12 cellular contexts compared by ENCODE assay signal in the genomic region with DNA sequence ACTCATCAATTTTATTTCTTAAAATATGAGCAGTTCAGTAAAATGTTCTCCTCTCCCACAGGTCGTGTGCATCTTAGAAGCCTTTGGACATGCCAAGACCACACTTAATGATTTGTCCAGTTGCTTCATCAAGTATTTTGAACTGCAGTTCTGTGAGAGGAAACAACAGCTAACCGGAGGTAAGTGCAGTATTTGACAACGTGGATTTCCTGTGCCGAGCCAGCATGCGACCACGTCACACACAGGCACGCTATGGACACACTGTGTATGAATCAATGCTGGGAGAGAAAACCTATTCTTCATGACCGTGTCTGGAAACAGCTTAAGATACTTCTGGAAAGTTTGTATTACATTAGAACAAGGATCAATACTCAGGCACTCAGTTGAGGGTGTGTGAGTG.
DNase-seq lines count a peak whose midpoint lies in the region; ATAC-seq and TF ChIP-seq lines count a peak whose summit lies in the region.
"Had no signal": no experiment of that assay in that cellular context is flagged by ENCODE, and none has a peak within 500 bp of the region (broad histone marks: within the 10 kb centered on the region; RNA-seq: fewer than 3 reads in every experiment).

No MANE protein-coding gene starts in this region.

- peaks cover 6 to 10% (median 7%) of the 10 kb centered on the region in 3 donors for H3K4me1 Mint-ChIP-seq in T-cell

- DNase-seq in SK-N-SH (no peak), T-cell (peak in 3 of 34 experiments; percentile 3 to 12 (median 7)), iris pigment epithelial cell (ENCODE audit: low read depth) (peak; percentile 53), left ventricle myocardium superior (no peak)
- DNase-seq in effector memory CD4-positive, alpha-beta T cell, result no peak
- DNase-seq: ACHN; effector memory CD8-positive, alpha-beta T cell; left colon; NCI-H2029 treated with DMSO at 0.1 percent for 48 hours had no signal

- H3K27ac ChIP-seq in SK-N-SH (ENCODE audit: low read depth in 2 of 2, low read length in 1 of 2), result no peak overlapping the region
- no peak overlapping the region for H3K27ac ChIP-seq in effector memory CD4-positive, alpha-beta T cell (ENCODE audit: insufficient read depth, low read length, poor library complexity, severe bottlenecking)

- peaks cover 3 to 9% of the 10 kb centered on the region in 2 donors for H3K27me3 Mint-ChIP-seq in T-cell

- H3K27ac Mint-ChIP-seq in T-cell, result no peak overlapping the region
- H3K27ac Mint-ChIP-seq: effector memory CD8-positive, alpha-beta T cell had no signal

- 51% methylated on average over 8 of the region's 8 CpGs for WGBS in SK-N-SH (ENCODE audit: low lambda C conversion rate)

- H3K36me3 ChIP-seq in SK-N-SH (replicated peaks in 1 of 2; ENCODE audit: control insufficient read depth in 1 of 2, insufficient read depth in 2 of 2, low read length in 1 of 2), result no peaks in the 10 kb centered on the region
- no peaks in the 10 kb centered on the region for H3K36me3 ChIP-seq in effector memory CD4-positive, alpha-beta T cell (ENCODE audit: control insufficient read depth, insufficient read depth, low read length)

- H2AFZ ChIP-seq in SK-N-SH (ENCODE audit: low read depth), result peak overlapping the region; percentile 46; the same call in 1 of the 2 replicates

- intact Hi-C loops in left ventricle myocardium superior (cut with micrococcal nuclease), result loop anchor here (5.0 to 10.0 kb wide), 2 partner anchors 291 to 553 kb away; no protein-coding TSS in a partner anchor

- no peaks in the 10 kb centered on the region for H3K9me3 ChIP-seq in SK-N-SH
- no peaks in the 10 kb centered on the region for H3K9me3 ChIP-seq in effector memory CD4-positive, alpha-beta T cell (ENCODE audit: control insufficient read depth, low read length)

- no peaks in the 10 kb centered on the region for H3K27me3 ChIP-seq in SK-N-SH (ENCODE audit: insufficient read depth)
- H3K27me3 ChIP-seq in effector memory CD4-positive, alpha-beta T cell (replicated peaks; ENCODE audit: control insufficient read depth, insufficient read depth, low read length, poor library complexity, severe bottlenecking), result no peaks in the 10 kb centered on the region

- no peak overlapping the region for H3K4me2 ChIP-seq in SK-N-SH

- no peaks in the 10 kb centered on the region for H3K36me3 Mint-ChIP-seq in T-cell

- H3K9me2 ChIP-seq in SK-N-SH, result no peaks in the 10 kb centered on the region

- CTCF ChIA-PET in SK-N-SH (lab: Yijun Ruan, JAX) (interaction anchor here (0.6 to 6.6 kb wide), 16 partner anchors 7 to 629 kb away, joined by 3 to 129 read pairs (median 4); no protein-coding TSS in a partner anchor), T-cell (lab: Charles Lee) (interaction anchor here in 1 of 2 donors (0.5 kb wide), 1 partner anchor 390 kb away, joined by 4 read pairs; no protein-coding TSS in a partner anchor)

- no peaks in the 10 kb centered on the region for H4K20me1 ChIP-seq in SK-N-SH (ENCODE audit: insufficient read depth)

- no peak for TF ChIP-seq CTCF in SK-N-SH (IDR thresholded peaks at IDR 0.05)

- no peak for TF ChIP-seq EP300 in SK-N-SH (IDR thresholded peaks at IDR 0.05; ENCODE audit: borderline replicate concordance in 1 of 2, low read depth in 1 of 2, low read length in 1 of 2)

- H3K9ac ChIP-seq in SK-N-SH, result no peak overlapping the region

- no peak for ATAC-seq in SK-N-SH treated with all-trans-retinoic acid at 6 μM for 48 hours
- peak; percentile 64 for ATAC-seq in HG02870 (IDR thresholded peaks at IDR 0.05; ENCODE audit: unreplicated experiment)
- peak in 3 of 4 experiments; percentile 58 to 71 (median 65) for ATAC-seq in T-cell (replicated peaks in 1 of 4)
- no peak for ATAC-seq in left ventricle myocardium superior
- no peak for ATAC-seq in GM21717 (IDR thresholded peaks at IDR 0.05; ENCODE audit: unreplicated experiment)
- ATAC-seq: effector memory CD8-positive, alpha-beta T cell; left colon had no signal

- H3K4me3 Mint-ChIP-seq in T-cell, result no peak overlapping the region
- H3K4me3 Mint-ChIP-seq: effector memory CD8-positive, alpha-beta T cell had no signal

- no peak overlapping the region for H3K4me3 ChIP-seq in SK-N-SH (ENCODE audit: low read depth in 2 of 2, low read length in 1 of 2)
- no peak overlapping the region for H3K4me3 ChIP-seq in effector memory CD4-positive, alpha-beta T cell (ENCODE audit: insufficient read depth, low read depth, low read length, poor library complexity, severe bottlenecking)

- H3K79me2 ChIP-seq in SK-N-SH (ENCODE audit: insufficient read depth), result no peaks in the 10 kb centered on the region

- TF ChIP-seq RAD21 in SK-N-SH (IDR thresholded peaks at IDR 0.05; ENCODE audit: low read length), result no peak

- POLR2A ChIA-PET in SK-N-SH (lab: Yijun Ruan, JAX) (no interaction called here), T-cell (lab: Charles Lee) (no interaction called here)

- peaks cover 0 to 3% of the 10 kb centered on the region in 2 experiments; a peak in 1 of 4 replicates for H3K4me1 ChIP-seq in SK-N-SH (ENCODE audit: control insufficient read depth in 1 of 2, insufficient read depth in 2 of 2, low read depth in 1 of 2, low read length in 1 of 2)
- H3K4me1 ChIP-seq in effector memory CD4-positive, alpha-beta T cell (ENCODE audit: control insufficient read depth, insufficient read depth, low read length, poor library complexity, severe bottlenecking), result no peaks in the 10 kb centered on the region

- peaks cover 0 to 3% (median 0%) of the 10 kb centered on the region in 3 donors for H3K9me3 Mint-ChIP-seq in T-cell
- H3K9me3 Mint-ChIP-seq: effector memory CD8-positive, alpha-beta T cell had no signal

- H3F3A ChIP-seq in SK-N-SH (replicated peaks; ENCODE audit: insufficient read depth), result peaks cover 4% of the 10 kb centered on the region

TF ChIP-seq in SK-N-SH, 30 proteins besides CTCF, POLR2A, EP300 and RAD21:
- TF ChIP-seq, protein P1, sequence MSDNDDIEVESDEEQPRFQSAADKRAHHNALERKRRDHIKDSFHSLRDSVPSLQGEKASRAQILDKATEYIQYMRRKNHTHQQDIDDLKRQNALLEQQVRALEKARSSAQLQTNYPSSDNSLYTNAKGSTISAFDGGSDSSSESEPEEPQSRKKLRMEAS (IDR thresholded peaks at IDR 0.05; ENCODE audit: low read depth), result no peak
- TF ChIP-seq, protein P2, sequence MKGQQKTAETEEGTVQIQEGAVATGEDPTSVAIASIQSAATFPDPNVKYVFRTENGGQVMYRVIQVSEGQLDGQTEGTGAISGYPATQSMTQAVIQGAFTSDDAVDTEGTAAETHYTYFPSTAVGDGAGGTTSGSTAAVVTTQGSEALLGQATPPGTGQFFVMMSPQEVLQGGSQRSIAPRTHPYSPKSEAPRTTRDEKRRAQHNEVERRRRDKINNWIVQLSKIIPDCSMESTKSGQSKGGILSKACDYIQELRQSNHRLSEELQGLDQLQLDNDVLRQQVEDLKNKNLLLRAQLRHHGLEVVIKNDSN (IDR thresholded peaks at IDR 0.05; ENCODE audit: borderline replicate concordance, low read depth), result no peak
- TF ChIP-seq RXRA (IDR thresholded peaks at IDR 0.05; ENCODE audit: borderline replicate concordance, low read depth), result no peak
- TF ChIP-seq FOXM1 (IDR thresholded peaks at IDR 0.05; ENCODE audit: low read depth), result no peak
- no peak for TF ChIP-seq CHD2 (IDR thresholded peaks at IDR 0.05; ENCODE audit: low read length, partially characterized antibody)
- no peak for TF ChIP-seq TEAD4 (IDR thresholded peaks at IDR 0.05; ENCODE audit: borderline replicate concordance, insufficient read depth)
- TF ChIP-seq EZH2phosphoT487 (IDR thresholded peaks at IDR 0.05; ENCODE audit: borderline replicate concordance, low read depth), result no peak
- TF ChIP-seq SMC3 (IDR thresholded peaks at IDR 0.05; ENCODE audit: low read depth, low read length), result no peak

TF ChIP-seq in SK-N-SH treated with all-trans-retinoic acid at 6 μM for 48 hours, 23 proteins besides CTCF, POLR2A, EP300 and RAD21 (continues in another document):
- no peak for TF ChIP-seq ZNF70 (CRISPR knock-in tag; IDR thresholded peaks at IDR 0.05)
- TF ChIP-seq, protein P3, sequence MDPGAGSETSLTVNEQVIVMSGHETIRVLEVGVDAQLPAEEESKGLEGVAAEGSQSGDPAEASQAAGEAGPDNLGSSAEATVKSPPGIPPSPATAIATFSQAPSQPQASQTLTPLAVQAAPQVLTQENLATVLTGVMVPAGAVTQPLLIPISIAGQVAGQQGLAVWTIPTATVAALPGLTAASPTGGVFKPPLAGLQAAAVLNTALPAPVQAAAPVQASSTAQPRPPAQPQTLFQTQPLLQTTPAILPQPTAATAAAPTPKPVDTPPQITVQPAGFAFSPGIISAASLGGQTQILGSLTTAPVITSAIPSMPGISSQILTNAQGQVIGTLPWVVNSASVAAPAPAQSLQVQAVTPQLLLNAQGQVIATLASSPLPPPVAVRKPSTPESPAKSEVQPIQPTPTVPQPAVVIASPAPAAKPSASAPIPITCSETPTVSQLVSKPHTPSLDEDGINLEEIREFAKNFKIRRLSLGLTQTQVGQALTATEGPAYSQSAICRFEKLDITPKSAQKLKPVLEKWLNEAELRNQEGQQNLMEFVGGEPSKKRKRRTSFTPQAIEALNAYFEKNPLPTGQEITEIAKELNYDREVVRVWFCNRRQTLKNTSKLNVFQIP (CRISPR knock-in tag; IDR thresholded peaks at IDR 0.05; ENCODE audit: borderline replicate concordance, low read depth), result no peak
- TF ChIP-seq, protein P4, sequence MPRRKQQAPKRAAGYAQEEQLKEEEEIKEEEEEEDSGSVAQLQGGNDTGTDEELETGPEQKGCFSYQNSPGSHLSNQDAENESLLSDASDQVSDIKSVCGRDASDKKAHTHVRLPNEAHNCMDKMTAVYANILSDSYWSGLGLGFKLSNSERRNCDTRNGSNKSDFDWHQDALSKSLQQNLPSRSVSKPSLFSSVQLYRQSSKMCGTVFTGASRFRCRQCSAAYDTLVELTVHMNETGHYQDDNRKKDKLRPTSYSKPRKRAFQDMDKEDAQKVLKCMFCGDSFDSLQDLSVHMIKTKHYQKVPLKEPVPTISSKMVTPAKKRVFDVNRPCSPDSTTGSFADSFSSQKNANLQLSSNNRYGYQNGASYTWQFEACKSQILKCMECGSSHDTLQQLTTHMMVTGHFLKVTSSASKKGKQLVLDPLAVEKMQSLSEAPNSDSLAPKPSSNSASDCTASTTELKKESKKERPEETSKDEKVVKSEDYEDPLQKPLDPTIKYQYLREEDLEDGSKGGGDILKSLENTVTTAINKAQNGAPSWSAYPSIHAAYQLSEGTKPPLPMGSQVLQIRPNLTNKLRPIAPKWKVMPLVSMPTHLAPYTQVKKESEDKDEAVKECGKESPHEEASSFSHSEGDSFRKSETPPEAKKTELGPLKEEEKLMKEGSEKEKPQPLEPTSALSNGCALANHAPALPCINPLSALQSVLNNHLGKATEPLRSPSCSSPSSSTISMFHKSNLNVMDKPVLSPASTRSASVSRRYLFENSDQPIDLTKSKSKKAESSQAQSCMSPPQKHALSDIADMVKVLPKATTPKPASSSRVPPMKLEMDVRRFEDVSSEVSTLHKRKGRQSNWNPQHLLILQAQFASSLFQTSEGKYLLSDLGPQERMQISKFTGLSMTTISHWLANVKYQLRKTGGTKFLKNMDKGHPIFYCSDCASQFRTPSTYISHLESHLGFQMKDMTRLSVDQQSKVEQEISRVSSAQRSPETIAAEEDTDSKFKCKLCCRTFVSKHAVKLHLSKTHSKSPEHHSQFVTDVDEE (CRISPR knock-in tag; IDR thresholded peaks at IDR 0.05), result no peak
- TF ChIP-seq ZFP3 (CRISPR knock-in tag; IDR thresholded peaks at IDR 0.05), result no peak
- no peak for TF ChIP-seq ISL1 (CRISPR knock-in tag; IDR thresholded peaks at IDR 0.05)
- TF ChIP-seq GLIS3 (CRISPR knock-in tag; IDR thresholded peaks at IDR 0.05), result no peak

Comparison
In these comparisons a context has a peak if more than half of its experiments do, and no peak if none do; other contexts are left out.
1. ATAC-seq: peak in HG02870 (single experiment) and T-cell (3 of 4); none in SK-N-SH treated with all-trans-retinoic acid at 6 μM for 48 hours (single experiment), left ventricle myocardium superior (single experiment) and GM21717 (single experiment).